9 cellular contexts compared by ENCODE assay signal in the genomic region with DNA sequence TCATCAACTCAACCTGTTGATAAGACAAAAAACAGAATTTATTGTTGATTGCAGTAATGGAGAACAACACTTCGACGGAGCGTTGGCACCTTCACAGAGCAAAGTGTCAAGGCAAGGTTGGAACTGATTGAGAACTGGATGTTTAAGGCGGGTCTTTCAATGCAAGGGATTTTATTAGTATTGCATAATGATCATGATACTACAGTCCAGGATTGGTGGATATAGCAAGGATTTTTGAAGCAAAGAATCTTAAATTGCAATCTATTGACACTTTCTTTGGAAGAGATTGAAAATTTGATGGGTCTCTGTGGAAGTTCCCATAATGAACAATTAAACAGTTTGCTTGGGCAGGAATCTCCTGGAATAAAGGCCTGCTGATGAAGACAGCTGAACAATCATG. TPM values are rescaled to one million over a fixed set of nuclear protein-coding genes. Genes with fewer than 3 reads are reported as not detected.
DNase-seq lines count a peak whose midpoint lies in the region; ATAC-seq, FAIRE-seq and TF ChIP-seq lines count a peak whose summit lies in the region.
"Had no signal": no experiment of that assay in that cellular context is flagged by ENCODE, and none has a peak within 500 bp of the region (broad histone marks: within the 10 kb centered on the region; RNA-seq: fewer than 3 reads in every experiment).

No MANE protein-coding gene starts in this region.

- H3K27ac Mint-ChIP-seq in type B pancreatic cell: no peak overlapping the region

- H3K4me3 ChIP-seq in cardiac muscle cell (peak overlapping the region; percentile 85), mammary epithelial cell (replicated peaks in 1 of 3; ENCODE audit: insufficient read depth in 1 of 3, low read depth in 2 of 3, low read length in 3 of 3) (no peak overlapping the region), mononuclear cell (ENCODE audit: low read length) (peak overlapping the region; percentile 59)

- DNase-seq in cardiac muscle cell (ENCODE audit: low read depth in 1 of 2, low spot score in 1 of 2) (no peak), left ventricle myocardium superior (no peak), mammary epithelial cell (no peak), type B pancreatic cell (ENCODE audit: extremely low spot score, unreplicated experiment) (no peak), RPMI8226 (no peak), RCC 7860 (ENCODE audit: low spot score) (no peak), DMS153 (lab: John Stamatoyannopoulos, UW) (no peak)

- no peak for FAIRE-seq in RCC 7860 (lab: Jason Lieb, UNC)

- ATAC-seq in left ventricle myocardium superior: no peak

- H3K27me3 Mint-ChIP-seq in type B pancreatic cell: no peaks in the 10 kb centered on the region

- no TSS peak for BruUV-seq in mammary epithelial cell (replicated peaks; lab: Mats Ljungman, UMichigan)

- H3K4me2 ChIP-seq in mammary epithelial cell (ENCODE audit: insufficient read depth, low read depth, low read length): peak overlapping the region; percentile 56

- peaks cover 4% of the 10 kb centered on the region for H3K79me2 ChIP-seq in mammary epithelial cell (ENCODE audit: insufficient read depth, low read length)

- H3K36me3 Mint-ChIP-seq in type B pancreatic cell: peaks cover 13% of the 10 kb centered on the region

- TF ChIP-seq CTCF in cardiac muscle cell (IDR thresholded peaks at IDR 0.05; ENCODE audit: low read depth, low read length) (no peak), mammary epithelial cell (conservative IDR thresholded peaks at IDR 0.05 in 1 of 2, IDR thresholded peaks at IDR 0.05 in 1 of 2; ENCODE audit: extremely low read depth in 1 of 2, insufficient read depth in 1 of 2, low read depth in 1 of 2, low read length in 2 of 2) (no peak), type B pancreatic cell (conservative IDR thresholded peaks at IDR 0.05) (no peak)

- H4K20me1 ChIP-seq in mammary epithelial cell (ENCODE audit: insufficient read depth, low read length): no peaks in the 10 kb centered on the region

- H3K27me3 ChIP-seq in cardiac muscle cell: no peaks in the 10 kb centered on the region
- H3K27me3 ChIP-seq in mammary epithelial cell (ENCODE audit: insufficient read depth, low read length): no peaks in the 10 kb centered on the region
- no peaks in the 10 kb centered on the region for H3K27me3 ChIP-seq in mononuclear cell (ENCODE audit: insufficient read depth, low read length)
- H3K27me3 ChIP-seq: transverse colon had no signal

- H3K4me1 Mint-ChIP-seq in type B pancreatic cell (ENCODE audit: unreplicated experiment): peaks cover 8% of the 10 kb centered on the region

- H3K9me3 ChIP-seq in cardiac muscle cell (ENCODE audit: low read depth) (no peaks in the 10 kb centered on the region), mammary epithelial cell (replicated peaks; ENCODE audit: insufficient read depth, low read length) (no peaks in the 10 kb centered on the region), mononuclear cell (ENCODE audit: low read depth, low read length) (no peaks in the 10 kb centered on the region)

- H3K9ac ChIP-seq in mammary epithelial cell (ENCODE audit: insufficient read depth, low read length): no peak overlapping the region

- dilution Hi-C loops in mammary epithelial cell (cut with HindIII; ENCODE audit: low sequenced_read_pairs): no loop called here

- CTCF ChIA-PET in mammary epithelial cell (lab: Charles Lee; ENCODE audit: low non-redundant PET): no interaction called here

- in situ Hi-C loops in mammary epithelial cell (cut with MboI; ENCODE audit: low sequenced_read_pairs in 2 of 2): no loop called here

- intact Hi-C loops in left ventricle myocardium superior (cut with micrococcal nuclease): no loop called here
- intact Hi-C loops in mammary epithelial cell (cut with micrococcal nuclease): loop anchor here (2.0 kb wide), 2 partner anchors 93 to 193 kb away; a partner anchor contains a TSS

- peak overlapping the region; percentile 95 for H3K4me3 Mint-ChIP-seq in type B pancreatic cell

- H3K36me3 ChIP-seq in cardiac muscle cell (peaks cover 11% of the 10 kb centered on the region), mammary epithelial cell (ENCODE audit: insufficient read depth, low read length) (no peaks in the 10 kb centered on the region)

- 93% methylated on average over 4 of the region's 4 CpGs for WGBS in mammary epithelial cell (ENCODE audit: low coverage, missing lambda C conversion rate)

- peak overlapping the region; percentile 56 for H2AFZ ChIP-seq in mammary epithelial cell (ENCODE audit: low read depth, low read length)

- H3K4me1 ChIP-seq in cardiac muscle cell (ENCODE audit: low read depth): peaks cover 10% of the 10 kb centered on the region
- peaks cover 6% of the 10 kb centered on the region for H3K4me1 ChIP-seq in mammary epithelial cell (ENCODE audit: insufficient read depth, low read length)
- peaks cover 14% of the 10 kb centered on the region for H3K4me1 ChIP-seq in mononuclear cell (ENCODE audit: insufficient read depth, low read length)

- H3K27ac ChIP-seq in cardiac muscle cell (no peak overlapping the region), mammary epithelial cell (ENCODE audit: insufficient read depth, low read depth, low read length) (no peak overlapping the region)

- no peaks in the 10 kb centered on the region for H3K9me3 Mint-ChIP-seq in type B pancreatic cell

RNA-seq across cellular contexts. Expression of a gene that starts 0.6 kb away (rescaled TPM):
- total RNA-seq in cardiac muscle cell (4.8 and 4.9 TPM in 2 replicates), left ventricle myocardium superior (4.5 TPM), mammary epithelial cell (1 to 10 TPM; 6.9 to 7.8 TPM), mononuclear cell (2.7 TPM), type B pancreatic cell (ENCODE audit: low replicate concordance) (7.4 and 11.2 TPM in 2 replicates)
- polyA plus RNA-seq in cardiac muscle cell (5.3 and 5.7 TPM in 2 replicates), mammary epithelial cell (1.9 TPM)
- 3.9 TPM for polyA minus RNA-seq in mammary epithelial cell

RNA-seq across cellular contexts. Expression of a gene that starts 45.8 kb away (rescaled TPM):
- total RNA-seq in cardiac muscle cell: 0.67 and 2.8 TPM in 2 replicates
- 5.0 and 6.0 TPM in 2 replicates for polyA plus RNA-seq in cardiac muscle cell
- 6.5 TPM for total RNA-seq in left ventricle myocardium superior
- 1 to 10 TPM in 1 of 2 donors, not detected in 1; 1.0 TPM for total RNA-seq in mammary epithelial cell
- 0.07 TPM for polyA plus RNA-seq in mammary epithelial cell
- not detected for polyA minus RNA-seq in mammary epithelial cell
- total RNA-seq in mononuclear cell: 0.63 TPM
- 3.2 and 4.4 TPM in 2 replicates for total RNA-seq in type B pancreatic cell (ENCODE audit: low replicate concordance)

RNA-seq across cellular contexts. Expression of a gene that starts 51.0 kb away (rescaled TPM):
- total RNA-seq in cardiac muscle cell (5.8 and 15.5 TPM in 2 replicates), left ventricle myocardium superior (5.4 TPM), mammary epithelial cell (1 to 10 TPM; 4.7 to 6.5 TPM), mononuclear cell (under 0.01 TPM), type B pancreatic cell (ENCODE audit: low replicate concordance) (8.0 and 9.8 TPM in 2 replicates)
- polyA plus RNA-seq in cardiac muscle cell (3.6 and 6.8 TPM in 2 replicates), mammary epithelial cell (0.90 TPM)
- 1.8 TPM for polyA minus RNA-seq in mammary epithelial cell

Comparison
In these comparisons a context has a peak if more than half of its experiments do, and no peak if none do; other contexts are left out.
1. H3K4me3 ChIP-seq: peak in cardiac muscle cell (single experiment) and mononuclear cell (single experiment); none in mammary epithelial cell (0 of 3).